In the genomic region with DNA sequence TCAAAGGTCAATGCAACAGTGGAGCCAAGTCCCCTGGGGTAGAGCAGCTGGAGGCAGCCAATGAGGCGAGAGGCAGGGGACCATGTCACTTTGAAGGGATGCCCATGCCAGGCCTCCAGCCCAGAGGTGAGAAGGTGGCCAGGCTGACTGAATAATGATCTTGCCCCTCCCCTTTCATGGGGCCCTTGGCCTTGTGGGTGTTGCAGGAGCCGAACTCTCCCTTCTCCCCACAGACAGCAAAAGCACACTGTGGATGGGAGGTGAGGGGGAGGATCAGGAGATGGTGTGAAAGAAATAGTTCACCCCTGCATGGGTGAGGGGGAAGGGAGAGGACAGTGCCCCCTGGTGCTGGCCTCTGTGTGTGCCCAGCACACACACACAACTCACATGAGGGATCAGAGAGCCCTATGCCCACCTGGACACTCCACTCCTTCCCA, we compare ENCODE assay signal across 10 cellular contexts. TPM values are rescaled to one million over a fixed set of nuclear protein-coding genes. Genes with fewer than 3 reads are reported as not detected.
A peak's percentile ranks its signal among the peaks of the same experiment; 100 is the strongest.
DNase-seq lines count a peak whose midpoint lies in the region; TF ChIP-seq lines count a peak whose summit lies in the region.
"Had no signal": no experiment of that assay in that cellular context is flagged by ENCODE, and none has a peak within 500 bp of the region (broad histone marks: within the 10 kb centered on the region; RNA-seq: fewer than 3 reads in every experiment).

No MANE protein-coding gene starts in this region.

- BruUV-seq in A673 (replicated peaks; lab: Mats Ljungman, UMichigan): no TSS peak

- in situ Hi-C loops in GM13976 (cut with MboI; ENCODE audit: low sequenced_read_pairs, unreplicated experiment): no loop called here

- TF ChIP-seq POLR2A in uterus (IDR thresholded peaks at IDR 0.05): no peak

- CTCF ChIA-PET in A673 (lab: Charles Lee): no interaction called here

- H3K27me3 ChIP-seq in A673 (replicated peaks; ENCODE audit: insufficient read depth, low read depth, low read length, poor library complexity): no peaks in the 10 kb centered on the region
- H3K27me3 ChIP-seq in left ventricle myocardium inferior (ENCODE audit: low read depth): peaks cover 61% of the 10 kb centered on the region
- H3K27me3 ChIP-seq in uterus: peaks cover 3 to 17% of the 10 kb centered on the region in 2 donors

- no peaks in the 10 kb centered on the region for H3K36me3 ChIP-seq in A673 (ENCODE audit: insufficient read depth, low read length, poor library complexity, severe bottlenecking)
- no peaks in the 10 kb centered on the region for H3K36me3 ChIP-seq in left ventricle myocardium inferior
- no peaks in the 10 kb centered on the region for H3K36me3 ChIP-seq in uterus
- H3K36me3 ChIP-seq: suprapubic skin had no signal

- H3K4me1 ChIP-seq in A673 (ENCODE audit: insufficient read depth, low read length, poor library complexity, severe bottlenecking) (no peaks in the 10 kb centered on the region), left ventricle myocardium inferior (peaks cover 16% of the 10 kb centered on the region), uterus (no peaks in the 10 kb centered on the region)

- intact Hi-C loops in A673 (cut with micrococcal nuclease; ENCODE audit: unreplicated experiment) (no loop called here), left ventricle myocardium inferior (cut with micrococcal nuclease) (no loop called here), uterus (cut with DNase I; ENCODE audit: low total_unique reads) (no loop called here)

- POLR2A ChIA-PET in A673 (lab: Charles Lee; ENCODE audit: low non-redundant PET): no interaction called here

- DNase-seq in A673 (ENCODE audit: low spot score): no peak
- no peak for DNase-seq in GM13976 (ENCODE audit: low spot score)
- peak; percentile 40 to 43 for DNase-seq in activated CD4-positive, alpha-beta T cell treated with anti-CD3 and anti-CD28 coated beads, Interleukin-2, amount 50 U/mL, for 4 hours
- no peak for DNase-seq in left ventricle myocardium inferior
- no peak for DNase-seq in DMS114 treated with DMSO at 0.1 percent for 48 hours (lab: John Stamatoyannopoulos, UW; ENCODE audit: unreplicated experiment)
- DNase-seq in uterus: no peak
- DNase-seq in SIG-M5 (lab: John Stamatoyannopoulos, UW): no peak
- no peak for DNase-seq in GM19238 (ENCODE audit: insufficient read length, low spot score)

- H3K9me3 ChIP-seq in A673 (ENCODE audit: low read depth, low read length, poor library complexity, severe bottlenecking) (no peaks in the 10 kb centered on the region), left ventricle myocardium inferior (replicated peaks) (no peaks in the 10 kb centered on the region), uterus (no peaks in the 10 kb centered on the region)
- H3K9me3 ChIP-seq: suprapubic skin had no signal

- 0 out of 2 replicates have a peak, but pooled peaks have one; percentile 17 for TF ChIP-seq CTCF in A673 (conservative IDR thresholded peaks at IDR 0.05; ENCODE audit: low read depth, low read length)
- peak; percentile 51 for TF ChIP-seq CTCF in GM13976 (IDR thresholded peaks at IDR 0.05; ENCODE audit: borderline replicate concordance, control extremely low read depth, extremely low read depth, insufficient read depth, missing control alignments)
- peak; percentile 49 for TF ChIP-seq CTCF in left ventricle myocardium inferior (IDR thresholded peaks at IDR 0.05; ENCODE audit: borderline replicate concordance)
- no peak for TF ChIP-seq CTCF in uterus (IDR thresholded peaks at IDR 0.05)

- H3K27ac ChIP-seq in A673 (ENCODE audit: low read depth, low read length, poor library complexity, severe bottlenecking) (no peak overlapping the region), left ventricle myocardium inferior (replicated peaks) (no peak overlapping the region), uterus (no peak overlapping the region)
- H3K27ac ChIP-seq: suprapubic skin had no signal

- H3K4me3 ChIP-seq in A673 (ENCODE audit: low read depth, low read length, poor library complexity, severe bottlenecking) (no peak overlapping the region), left ventricle myocardium inferior (no peak overlapping the region), uterus (no peak overlapping the region)
- H3K4me3 ChIP-seq: suprapubic skin had no signal

RNA-seq across cellular contexts. Expression of a gene that starts 15.8 kb away (rescaled TPM):
- not detected in 2 replicates for total RNA-seq in A673 (2021)
- 0.25 TPM for total RNA-seq in left ventricle myocardium inferior
- total RNA-seq in uterus: under 1 TPM in 2 of 4 donors, not detected in 2; 0.49 to 0.51 TPM
- total RNA-seq: neural crest cell had no signal

RNA-seq across cellular contexts. Expression of a gene that starts 23.3 kb away (rescaled TPM):
- total RNA-seq in A673 (2021): 21.1 and 25.3 TPM in 2 replicates
- total RNA-seq in left ventricle myocardium inferior: 14.8 TPM
- 10 to 100 TPM in 2 of 4 donors, 1 to 10 TPM in 2; 2.6 to 24.8 (median 10.7) TPM for total RNA-seq in uterus

Comparison
In these comparisons a context has a peak if more than half of its experiments do, and no peak if none do; other contexts are left out.
1. DNase-seq: peak in activated CD4-positive, alpha-beta T cell treated with anti-CD3 and anti-CD28 coated beads, Interleukin-2, amount 50 U/mL, for 4 hours (2 of 2); none in A673 (single experiment), GM13976 (single experiment), left ventricle myocardium inferior (single experiment), DMS114 treated with DMSO at 0.1 percent for 48 hours (single experiment), uterus (0 of 2), SIG-M5 (single experiment) and GM19238 (single experiment).
2. CTCF ChIP-seq: peak in A673 (single experiment), GM13976 (single experiment) and left ventricle myocardium inferior (single experiment); none in uterus (0 of 4).